Comparison of ENCODE assay signal across 15 cellular contexts in the genomic region with DNA sequence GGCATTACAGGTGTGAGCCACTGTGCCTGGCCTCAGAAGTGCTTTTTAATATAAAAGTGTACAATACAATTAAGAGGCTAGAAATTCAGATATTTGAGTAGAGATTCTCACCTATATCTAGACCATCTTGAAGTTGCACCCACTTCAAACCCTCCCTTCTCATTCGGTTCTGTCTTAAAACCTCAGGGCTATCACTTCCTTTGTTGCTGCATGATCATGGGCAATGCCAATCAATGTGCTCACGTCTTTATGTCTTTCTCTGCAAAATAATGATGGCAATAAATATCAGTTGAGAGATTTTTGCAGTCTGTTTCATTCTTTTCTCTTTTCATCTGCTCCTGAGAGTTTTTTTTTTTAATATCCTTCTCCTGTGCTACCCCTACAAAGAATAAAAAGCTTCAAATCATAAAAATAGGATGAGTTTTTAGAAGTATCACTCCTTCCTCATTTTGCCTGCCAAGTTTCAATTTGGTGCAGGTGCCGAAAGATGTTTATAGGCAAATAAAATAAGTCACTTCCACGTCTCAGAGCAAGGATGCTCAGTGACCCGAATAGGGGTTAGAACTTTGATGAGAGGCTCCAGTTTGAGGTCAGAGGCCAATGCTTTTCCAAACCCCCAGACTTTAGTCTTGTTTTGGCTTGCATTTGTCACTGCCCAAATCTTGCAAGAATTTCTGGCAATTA. TPM values are rescaled to one million over a fixed set of nuclear protein-coding genes. Genes with fewer than 3 reads are reported as not detected.
DNase-seq lines count a peak whose midpoint lies in the region; ATAC-seq and TF ChIP-seq lines count a peak whose summit lies in the region.
"Had no signal": no experiment of that assay in that cellular context is flagged by ENCODE, and none has a peak within 500 bp of the region (broad histone marks: within the 10 kb centered on the region; RNA-seq: fewer than 3 reads in every experiment).

No MANE protein-coding gene starts in this region.

- no peak overlapping the region for H2AFZ ChIP-seq in smooth muscle cell (ENCODE audit: low read depth)

- 81% methylated on average over 5 of the region's 5 CpGs for WGBS in smooth muscle cell (ENCODE audit: low lambda C conversion rate)

- POLR2A ChIA-PET in GM10248 (lab: Yijun Ruan, JAX) = no interaction called here

- H3K4me1 ChIP-seq in lower lobe of right lung (peaks cover 21% of the 10 kb centered on the region), smooth muscle cell (ENCODE audit: low read depth) (no peaks in the 10 kb centered on the region)

- peaks cover 5% of the 10 kb centered on the region for H3F3A ChIP-seq in smooth muscle cell (ENCODE audit: low read depth)

- H3K27ac ChIP-seq in lower lobe of right lung (peak overlapping the region; percentile 44), smooth muscle cell (ENCODE audit: low read depth) (no peak overlapping the region)

- no peak overlapping the region for H3K9ac ChIP-seq in smooth muscle cell (ENCODE audit: low read depth)

- TF ChIP-seq CTCF in GM10248 (IDR thresholded peaks at IDR 0.05; ENCODE audit: control extremely low read depth, extremely low read depth, low read depth, missing control alignments) (no peak), lower lobe of right lung (IDR thresholded peaks at IDR 0.05) (no peak), smooth muscle cell (IDR thresholded peaks at IDR 0.05; ENCODE audit: borderline replicate concordance, insufficient read depth, poor library complexity, severe bottlenecking) (no peak)

- ATAC-seq in GM19468 (IDR thresholded peaks at IDR 0.05; ENCODE audit: extremely low read depth, unreplicated experiment) (peak; percentile 14), lower lobe of right lung (no peak), HG03045 (IDR thresholded peaks at IDR 0.05; ENCODE audit: unreplicated experiment) (no peak)
- ATAC-seq: CD8-positive, alpha-beta T cell had no signal

- H3K27me3 ChIP-seq in lower lobe of right lung (ENCODE audit: low read depth) (no peaks in the 10 kb centered on the region), smooth muscle cell (ENCODE audit: low read depth) (no peaks in the 10 kb centered on the region)

- H3K4me3 ChIP-seq in lower lobe of right lung (no peak overlapping the region), smooth muscle cell (no peak overlapping the region)

- H3K4me2 ChIP-seq in smooth muscle cell = no peak overlapping the region

- CTCF ChIA-PET in GM10248 (lab: Yijun Ruan, JAX) = interaction anchor here (2.2 kb wide), 1 partner anchor 8 kb away, joined by 5 read pairs; no protein-coding TSS in a partner anchor

- H3K9me3 ChIP-seq in lower lobe of right lung (no peaks in the 10 kb centered on the region), smooth muscle cell (replicated peaks; ENCODE audit: low read depth) (no peaks in the 10 kb centered on the region)

- intact Hi-C loops in lower lobe of right lung (cut with DNase I) = no loop called here

- no peaks in the 10 kb centered on the region for H4K20me1 ChIP-seq in smooth muscle cell (ENCODE audit: low read depth)

- H3K36me3 ChIP-seq in lower lobe of right lung (no peaks in the 10 kb centered on the region), smooth muscle cell (ENCODE audit: low read depth) (no peaks in the 10 kb centered on the region)

- DNase-seq in GM10248 (ENCODE audit: extremely low spot score) (peak; percentile 31), NCI-H460 (ENCODE audit: extremely low read depth, low read depth) (peak; percentile 23), lower lobe of right lung (no peak), HCEC 1CT (no peak), smooth muscle cell (lab: John Stamatoyannopoulos, UW; ENCODE audit: unreplicated experiment) (no peak)
- DNase-seq in effector CD4-positive, alpha-beta T cell = no peak
- DNase-seq: activated CD4-positive, alpha-beta memory T cell treated with anti-CD3 and anti-CD28 coated beads for 36 hours; activated gamma-delta T cell; CD8-positive, alpha-beta T cell; central memory CD4-positive, alpha-beta T cell; NCI-H187; NCI-H82; retina had no signal

- no peaks in the 10 kb centered on the region for H3K79me2 ChIP-seq in smooth muscle cell (ENCODE audit: low read depth)

RNA-seq across cellular contexts. Expression of a gene that starts 9.5 kb away (rescaled TPM):
- 28.0 and 35.6 TPM in 2 replicates for total RNA-seq in NCI-H460 (2014; rRNA removed; shearing (Covaris generic))
- 40.2 and 51.8 TPM in 2 replicates for polyA plus RNA-seq in NCI-H460 (2014; cell fraction: nucleus; rRNA removed)
- total RNA-seq in lower lobe of right lung (43.3 TPM), smooth muscle cell (26.0 and 26.3 TPM in 2 replicates)
- 13.9 and 21.1 TPM in 2 replicates for polyA plus RNA-seq in smooth muscle cell

Comparison
In these comparisons a context has a peak if more than half of its experiments do, and no peak if none do; other contexts are left out.
1. DNase-seq: peak in GM10248 (single experiment) and NCI-H460 (single experiment); none in lower lobe of right lung (single experiment), effector CD4-positive, alpha-beta T cell (single experiment), HCEC 1CT (single experiment) and smooth muscle cell (single experiment).